Comparison of ENCODE assay signal across 1 cellular context in the genomic region with DNA sequence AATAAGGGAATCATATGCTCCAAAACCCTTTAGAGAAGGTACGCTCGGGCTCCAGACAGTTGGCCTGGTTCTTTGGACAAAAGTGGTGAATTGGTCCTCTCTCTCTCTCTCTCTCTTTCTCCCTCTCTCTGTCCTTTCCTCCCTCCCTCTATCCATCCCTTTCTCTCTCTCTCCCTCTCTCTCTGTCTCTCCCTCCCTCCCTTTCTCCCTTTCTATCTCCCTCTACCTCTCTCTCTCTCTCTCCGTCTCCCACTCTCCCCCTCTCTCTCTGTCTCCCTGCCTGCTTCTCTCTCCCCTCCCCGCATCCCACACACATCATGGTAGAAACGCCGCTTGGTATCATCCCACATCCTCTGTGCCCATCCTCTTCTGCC.
TF ChIP-seq lines count a peak whose summit lies in the region.

No MANE protein-coding gene starts in this region.

TF ChIP-seq in K562, 482 proteins besides CTCF, POLR2A, EP300 and RAD21 (continued from another document):
- TF ChIP-seq SIN3A (IDR thresholded peaks at IDR 0.05; ENCODE audit: borderline replicate concordance in 2 of 2, control insufficient read depth in 1 of 2, low read depth in 2 of 2, low read length in 2 of 2) (no peak), SMAD4 (CRISPR knock-in tag; conservative IDR thresholded peaks at IDR 0.05) (no peak), CHD4 (IDR thresholded peaks at IDR 0.05; ENCODE audit: insufficient read depth, insufficient replicate concordance, low read depth, low read length, poor library complexity, severe bottlenecking) (no peak)
- TF ChIP-seq, protein P1, sequence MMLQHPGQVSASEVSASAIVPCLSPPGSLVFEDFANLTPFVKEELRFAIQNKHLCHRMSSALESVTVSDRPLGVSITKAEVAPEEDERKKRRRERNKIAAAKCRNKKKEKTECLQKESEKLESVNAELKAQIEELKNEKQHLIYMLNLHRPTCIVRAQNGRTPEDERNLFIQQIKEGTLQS (IDR thresholded peaks at IDR 0.05): no peak
- TF ChIP-seq, protein P1 (CRISPR knock-in tag; conservative IDR thresholded peaks at IDR 0.05): no peak
- TF ChIP-seq, protein P2, sequence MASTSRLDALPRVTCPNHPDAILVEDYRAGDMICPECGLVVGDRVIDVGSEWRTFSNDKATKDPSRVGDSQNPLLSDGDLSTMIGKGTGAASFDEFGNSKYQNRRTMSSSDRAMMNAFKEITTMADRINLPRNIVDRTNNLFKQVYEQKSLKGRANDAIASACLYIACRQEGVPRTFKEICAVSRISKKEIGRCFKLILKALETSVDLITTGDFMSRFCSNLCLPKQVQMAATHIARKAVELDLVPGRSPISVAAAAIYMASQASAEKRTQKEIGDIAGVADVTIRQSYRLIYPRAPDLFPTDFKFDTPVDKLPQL (IDR thresholded peaks at IDR 0.05; ENCODE audit: extremely low read depth, insufficient read length): no peak
